8 cellular contexts compared by ENCODE assay signal in genomic region chr22:23225724-23226496, GRCh38. TPM values are rescaled to one million over a fixed set of nuclear protein-coding genes. Genes with fewer than 3 reads are reported as not detected.
DNase-seq lines count a peak whose midpoint lies in the region; ATAC-seq, FAIRE-seq and TF ChIP-seq lines count a peak whose summit lies in the region.

No MANE protein-coding gene starts in this region.

- peak; percentile 50 for DNase-seq in EL
- peak; percentile 85 for DNase-seq in endothelial cell of umbilical vein (ENCODE audit: low read depth, low spot score)
- peak; percentile 78 for DNase-seq in prostate gland (ENCODE audit: low spot score)
- no peak for DNase-seq in putamen (ENCODE audit: low spot score)
- no peak for DNase-seq in NCI-H1930 (lab: John Stamatoyannopoulos, UW)
- no peak for DNase-seq in SKM-1 (lab: John Stamatoyannopoulos, UW; ENCODE audit: unreplicated experiment)

- peak overlapping the region; percentile 59 for H3K9ac ChIP-seq in endothelial cell of umbilical vein (replicated peaks; ENCODE audit: extremely low read depth, insufficient read depth, low read length)

- H3K36me3 ChIP-seq in endothelial cell of umbilical vein (ENCODE audit: control insufficient read depth in 2 of 2, extremely low read depth in 1 of 2, insufficient read depth in 2 of 2, low read length in 2 of 2) (no peaks in the 10 kb centered on the region), prostate gland (no peaks in the 10 kb centered on the region)

- no peak overlapping the region for H2AFZ ChIP-seq in endothelial cell of umbilical vein (ENCODE audit: low read depth, low read length)

- H3K4me2 ChIP-seq in endothelial cell of umbilical vein (ENCODE audit: insufficient read depth, low read length) = peak overlapping the region; percentile 62

- no peaks in the 10 kb centered on the region for H4K20me1 ChIP-seq in endothelial cell of umbilical vein (replicated peaks; ENCODE audit: control insufficient read depth, extremely low read depth, insufficient read depth, low read length)

- CTCF ChIA-PET in endothelial cell of umbilical vein (lab: Charles Lee) = interaction anchor here (0.6 to 4.5 kb wide), 13 partner anchors 9 to 78 kb away, joined by 3 to 29 read pairs (median 4); no protein-coding TSS in a partner anchor

- TF ChIP-seq CTCF in endothelial cell of umbilical vein (IDR thresholded peaks at IDR 0.05; ENCODE audit: extremely low read depth in 1 of 2, insufficient read depth in 1 of 2, low read depth in 1 of 2, low read length in 2 of 2) = no peak
- TF ChIP-seq CTCF in prostate gland (IDR thresholded peaks at IDR 0.05) = no peak

- POLR2A ChIA-PET in endothelial cell of umbilical vein (lab: Charles Lee) = interaction anchor here (1.1 kb wide), 1 partner anchor 10 kb away, joined by 4 read pairs; no protein-coding TSS in a partner anchor

- H3K4me3 ChIP-seq in endothelial cell of umbilical vein (replicated peaks in 1 of 3; ENCODE audit: insufficient read depth in 1 of 3, low read depth in 1 of 3, low read length in 3 of 3) = no peak overlapping the region
- H3K4me3 ChIP-seq in prostate gland = no peak overlapping the region

- FAIRE-seq in endothelial cell of umbilical vein (lab: Jason Lieb, UNC) = peak; percentile 82

- intact Hi-C loops in endothelial cell of umbilical vein (cut with micrococcal nuclease) = loop anchor here (1.0 to 2.0 kb wide), 2 partner anchors 10 to 15 kb away; no protein-coding TSS in a partner anchor
- intact Hi-C loops in prostate gland (cut with DNase I) = no loop called here

- TF ChIP-seq POLR2A in endothelial cell of umbilical vein (IDR thresholded peaks at IDR 0.05; ENCODE audit: low read depth, low read length) (no peak), prostate gland (IDR thresholded peaks at IDR 0.05) (no peak)

- H3K9me1 ChIP-seq in endothelial cell of umbilical vein (replicated peaks; ENCODE audit: control insufficient read depth, extremely low read depth, insufficient read depth, low read length) = no peaks in the 10 kb centered on the region

- H3K9me3 ChIP-seq in endothelial cell of umbilical vein (replicated peaks; ENCODE audit: control insufficient read depth, insufficient read depth, low read length) = no peaks in the 10 kb centered on the region
- H3K9me3 ChIP-seq in prostate gland = no peaks in the 10 kb centered on the region

- H3K27ac ChIP-seq in endothelial cell of umbilical vein (ENCODE audit: insufficient read depth, low read depth, low read length) = peak overlapping the region; percentile 87
- H3K27ac ChIP-seq in prostate gland = peak overlapping the region; percentile 54 to 61

- ATAC-seq in SK-N-SH treated with all-trans-retinoic acid at 6 μM for 48 hours = peak; percentile 32
- no peak for ATAC-seq in GM19328 (IDR thresholded peaks at IDR 0.05; ENCODE audit: unreplicated experiment)

- H3K79me2 ChIP-seq in endothelial cell of umbilical vein (ENCODE audit: control insufficient read depth, insufficient read depth, low read length) = peaks cover 93% of the 10 kb centered on the region

- no peaks in the 10 kb centered on the region for H3K27me3 ChIP-seq in endothelial cell of umbilical vein (ENCODE audit: control insufficient read depth in 2 of 2, insufficient read depth in 2 of 2, low read length in 2 of 2)
- no peaks in the 10 kb centered on the region for H3K27me3 ChIP-seq in prostate gland (replicated peaks; ENCODE audit: insufficient read depth)

- WGBS in prostate gland = 19% methylated on average over 8 of the region's 8 CpGs

- dilution Hi-C loops in endothelial cell of umbilical vein (cut with MboI; ENCODE audit: extremely low pct_ligation_motif_present, low sequenced_read_pairs) = no loop called here

- H3K4me1 ChIP-seq in endothelial cell of umbilical vein (ENCODE audit: control insufficient read depth, extremely low read depth, insufficient read depth, low read length) (peaks cover 62% of the 10 kb centered on the region), prostate gland (replicated peaks) (peaks cover 7% of the 10 kb centered on the region)

- BruUV-seq in endothelial cell of umbilical vein (replicated peaks; lab: Mats Ljungman, UMichigan) = TSS peak; percentile 58

TF ChIP-seq in SK-N-SH treated with all-trans-retinoic acid at 6 μM for 48 hours, 23 proteins besides CTCF, POLR2A, EP300 and RAD21 (continues in another document):
- TF ChIP-seq TCF4 (CRISPR knock-in tag; IDR thresholded peaks at IDR 0.05; ENCODE audit: borderline replicate concordance) (no peak), ZFP30 (CRISPR knock-in tag; IDR thresholded peaks at IDR 0.05) (no peak), CSDC2 (CRISPR knock-in tag; IDR thresholded peaks at IDR 0.05) (no peak), TOX (CRISPR knock-in tag; IDR thresholded peaks at IDR 0.05; ENCODE audit: borderline replicate concordance) (no peak), POU6F1 (CRISPR knock-in tag; IDR thresholded peaks at IDR 0.05; ENCODE audit: borderline replicate concordance, low read depth) (no peak), PPARA (CRISPR knock-in tag; IDR thresholded peaks at IDR 0.05; ENCODE audit: borderline replicate concordance) (no peak), ESRRG (CRISPR knock-in tag; IDR thresholded peaks at IDR 0.05) (no peak)

TF ChIP-seq in endothelial cell of umbilical vein, 7 proteins besides CTCF, POLR2A, EP300 and RAD21:
- TF ChIP-seq MAX (IDR thresholded peaks at IDR 0.05; ENCODE audit: insufficient read depth, insufficient read length) (no peak), POLR2AphosphoS5 (IDR thresholded peaks at IDR 0.05; ENCODE audit: insufficient read depth, low read depth, low read length) (peak; percentile 39), MYC (IDR thresholded peaks at IDR 0.05; ENCODE audit: low read depth, low read length) (no peak), JUN (IDR thresholded peaks at IDR 0.05; ENCODE audit: borderline replicate concordance, insufficient read depth, insufficient read length, low read depth) (peak; percentile 42), EZH2 (IDR thresholded peaks at IDR 0.05; ENCODE audit: borderline replicate concordance, low read depth, low read length, severe bottlenecking) (no peak), FOS (IDR thresholded peaks at IDR 0.05; ENCODE audit: borderline replicate concordance, insufficient read depth, low read length) (peak; percentile 56), GATA2 (IDR thresholded peaks at IDR 0.05; ENCODE audit: insufficient read depth, insufficient read length, low read depth, low read length) (no peak)

RNA-seq across cellular contexts. Expression of gene BCR, which starts 45.6 kb away (rescaled TPM):
- total RNA-seq in endothelial cell of umbilical vein (129 and 131 TPM in 2 replicates), prostate gland (10 to 100 TPM; 32.7 to 88.8 TPM)
- 105 and 141 TPM in 2 replicates for polyA plus RNA-seq in endothelial cell of umbilical vein
- polyA plus RNA-seq in endothelial cell of umbilical vein (2011; cell fraction: cytosol; rRNA removed) = 167 and 188 TPM in 2 replicates
- 209 and 215 TPM in 2 replicates for polyA plus RNA-seq in endothelial cell of umbilical vein (2011; cell fraction: nucleus; rRNA removed)
- 113 and 163 TPM in 2 replicates for polyA plus RNA-seq in endothelial cell of umbilical vein (2012)
- polyA minus RNA-seq in endothelial cell of umbilical vein = 216 and 282 TPM in 2 replicates
- 26.9 TPM for polyA minus RNA-seq in endothelial cell of umbilical vein (2011; cell fraction: cytosol; rRNA and poly(A)+ RNA removed)
- 113 and 114 TPM in 2 replicates for polyA minus RNA-seq in endothelial cell of umbilical vein (2011; cell fraction: nucleus; rRNA and poly(A)+ RNA removed)

Comparison
In these comparisons a context has a peak if more than half of its experiments do, and no peak if none do; other contexts are left out.
1. DNase-seq: peak in EL (single experiment), endothelial cell of umbilical vein (single experiment) and prostate gland (single experiment); none in putamen (single experiment), NCI-H1930 (0 of 2) and SKM-1 (single experiment).